In the genomic region with DNA sequence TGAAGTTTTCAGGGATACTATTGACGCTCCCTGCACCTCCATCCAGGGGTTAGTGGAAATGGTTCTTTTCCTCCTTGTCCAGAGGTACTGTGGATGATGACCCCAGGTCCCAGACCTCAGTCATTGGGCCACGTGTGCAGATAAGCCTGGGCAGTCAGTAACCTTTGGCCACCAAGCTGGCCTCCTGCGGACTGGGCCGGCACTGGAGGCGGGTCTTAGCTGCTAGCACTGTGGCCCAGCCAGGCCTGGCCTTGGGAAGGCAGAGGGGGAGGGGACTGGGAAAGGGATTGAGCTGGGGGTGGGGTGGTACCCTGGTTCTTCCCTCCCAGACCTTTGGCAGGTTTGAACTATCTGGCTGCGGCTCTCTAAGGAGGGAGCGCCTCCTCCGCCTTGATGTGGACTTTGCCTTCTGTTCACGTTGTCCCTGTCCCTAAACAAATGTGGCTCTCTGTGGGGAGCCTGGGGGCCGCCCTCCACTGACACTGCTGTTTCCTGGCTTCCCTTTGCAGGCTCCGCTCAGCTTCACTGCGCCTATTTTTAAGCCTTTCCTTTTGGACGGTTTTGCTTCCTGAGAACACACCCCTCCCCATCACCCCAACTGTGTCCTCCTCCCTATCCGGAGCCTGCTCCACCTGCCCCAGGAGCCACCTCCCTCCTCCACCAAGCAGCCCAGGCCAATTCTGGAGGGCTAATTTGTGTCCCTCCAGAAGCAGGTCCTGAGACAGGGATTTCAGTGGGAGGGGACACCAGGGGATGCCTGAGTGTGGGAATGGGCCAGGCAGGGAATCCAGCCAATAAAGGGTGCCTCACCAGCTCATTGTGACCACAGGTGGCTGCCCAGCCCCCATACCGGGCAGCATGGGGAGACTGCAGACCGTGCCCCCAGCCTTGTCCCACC, we compare ENCODE assay signal across 1 cellular context.
A peak's percentile ranks its signal among the peaks of the same experiment; 100 is the strongest.
TF ChIP-seq lines count a peak whose summit lies in the region.

No MANE protein-coding gene starts in this region.

TF ChIP-seq in HepG2, 621 proteins besides CTCF, POLR2A, EP300 and RAD21 (continued from another document and continues in another):
- TF ChIP-seq MNT (IDR thresholded peaks at IDR 0.05): peak; percentile 86
- no peak for TF ChIP-seq TCF12 (IDR thresholded peaks at IDR 0.05)
- peak; percentile 63; the same call in 1 of the 2 replicates for TF ChIP-seq TCF12 (CRISPR knock-in tag; IDR thresholded peaks at IDR 0.05)
- TF ChIP-seq YY1 (IDR thresholded peaks at IDR 0.05; ENCODE audit: insufficient read depth, insufficient replicate concordance, low read depth, low read length): peak; percentile 63
- TF ChIP-seq, protein P1, sequence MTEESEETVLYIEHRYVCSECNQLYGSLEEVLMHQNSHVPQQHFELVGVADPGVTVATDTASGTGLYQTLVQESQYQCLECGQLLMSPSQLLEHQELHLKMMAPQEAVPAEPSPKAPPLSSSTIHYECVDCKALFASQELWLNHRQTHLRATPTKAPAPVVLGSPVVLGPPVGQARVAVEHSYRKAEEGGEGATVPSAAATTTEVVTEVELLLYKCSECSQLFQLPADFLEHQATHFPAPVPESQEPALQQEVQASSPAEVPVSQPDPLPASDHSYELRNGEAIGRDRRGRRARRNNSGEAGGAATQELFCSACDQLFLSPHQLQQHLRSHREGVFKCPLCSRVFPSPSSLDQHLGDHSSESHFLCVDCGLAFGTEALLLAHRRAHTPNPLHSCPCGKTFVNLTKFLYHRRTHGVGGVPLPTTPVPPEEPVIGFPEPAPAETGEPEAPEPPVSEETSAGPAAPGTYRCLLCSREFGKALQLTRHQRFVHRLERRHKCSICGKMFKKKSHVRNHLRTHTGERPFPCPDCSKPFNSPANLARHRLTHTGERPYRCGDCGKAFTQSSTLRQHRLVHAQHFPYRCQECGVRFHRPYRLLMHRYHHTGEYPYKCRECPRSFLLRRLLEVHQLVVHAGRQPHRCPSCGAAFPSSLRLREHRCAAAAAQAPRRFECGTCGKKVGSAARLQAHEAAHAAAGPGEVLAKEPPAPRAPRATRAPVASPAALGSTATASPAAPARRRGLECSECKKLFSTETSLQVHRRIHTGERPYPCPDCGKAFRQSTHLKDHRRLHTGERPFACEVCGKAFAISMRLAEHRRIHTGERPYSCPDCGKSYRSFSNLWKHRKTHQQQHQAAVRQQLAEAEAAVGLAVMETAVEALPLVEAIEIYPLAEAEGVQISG (CRISPR knock-in tag; IDR thresholded peaks at IDR 0.05): peak; percentile 88
- TF ChIP-seq, protein P2, sequence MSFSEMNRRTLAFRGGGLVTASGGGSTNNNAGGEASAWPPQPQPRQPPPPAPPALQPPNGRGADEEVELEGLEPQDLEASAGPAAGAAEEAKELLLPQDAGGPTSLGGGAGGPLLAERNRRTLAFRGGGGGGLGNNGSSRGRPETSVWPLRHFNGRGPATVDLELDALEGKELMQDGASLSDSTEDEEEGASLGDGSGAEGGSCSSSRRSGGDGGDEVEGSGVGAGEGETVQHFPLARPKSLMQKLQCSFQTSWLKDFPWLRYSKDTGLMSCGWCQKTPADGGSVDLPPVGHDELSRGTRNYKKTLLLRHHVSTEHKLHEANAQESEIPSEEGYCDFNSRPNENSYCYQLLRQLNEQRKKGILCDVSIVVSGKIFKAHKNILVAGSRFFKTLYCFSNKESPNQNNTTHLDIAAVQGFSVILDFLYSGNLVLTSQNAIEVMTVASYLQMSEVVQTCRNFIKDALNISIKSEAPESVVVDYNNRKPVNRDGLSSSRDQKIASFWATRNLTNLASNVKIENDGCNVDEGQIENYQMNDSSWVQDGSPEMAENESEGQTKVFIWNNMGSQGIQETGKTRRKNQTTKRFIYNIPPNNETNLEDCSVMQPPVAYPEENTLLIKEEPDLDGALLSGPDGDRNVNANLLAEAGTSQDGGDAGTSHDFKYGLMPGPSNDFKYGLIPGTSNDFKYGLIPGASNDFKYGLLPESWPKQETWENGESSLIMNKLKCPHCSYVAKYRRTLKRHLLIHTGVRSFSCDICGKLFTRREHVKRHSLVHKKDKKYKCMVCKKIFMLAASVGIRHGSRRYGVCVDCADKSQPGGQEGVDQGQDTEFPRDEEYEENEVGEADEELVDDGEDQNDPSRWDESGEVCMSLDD (CRISPR knock-in tag; IDR thresholded peaks at IDR 0.05; ENCODE audit: borderline replicate concordance): peak; percentile 90; the same call in 1 of the 2 replicates
- peak; percentile 98 for TF ChIP-seq HDAC1 (CRISPR knock-in tag; IDR thresholded peaks at IDR 0.05)
- no peak; the same call in 1 of the 2 replicates for TF ChIP-seq ADNP (CRISPR knock-in tag; IDR thresholded peaks at IDR 0.05)
- TF ChIP-seq MAF1 (CRISPR knock-in tag; IDR thresholded peaks at IDR 0.05; ENCODE audit: borderline replicate concordance): peak; percentile 83; the same call in 1 of the 2 replicates
- no peak for TF ChIP-seq ZNF496 (CRISPR knock-in tag; IDR thresholded peaks at IDR 0.05; ENCODE audit: insufficient replicate concordance)
- TF ChIP-seq, protein P3, sequence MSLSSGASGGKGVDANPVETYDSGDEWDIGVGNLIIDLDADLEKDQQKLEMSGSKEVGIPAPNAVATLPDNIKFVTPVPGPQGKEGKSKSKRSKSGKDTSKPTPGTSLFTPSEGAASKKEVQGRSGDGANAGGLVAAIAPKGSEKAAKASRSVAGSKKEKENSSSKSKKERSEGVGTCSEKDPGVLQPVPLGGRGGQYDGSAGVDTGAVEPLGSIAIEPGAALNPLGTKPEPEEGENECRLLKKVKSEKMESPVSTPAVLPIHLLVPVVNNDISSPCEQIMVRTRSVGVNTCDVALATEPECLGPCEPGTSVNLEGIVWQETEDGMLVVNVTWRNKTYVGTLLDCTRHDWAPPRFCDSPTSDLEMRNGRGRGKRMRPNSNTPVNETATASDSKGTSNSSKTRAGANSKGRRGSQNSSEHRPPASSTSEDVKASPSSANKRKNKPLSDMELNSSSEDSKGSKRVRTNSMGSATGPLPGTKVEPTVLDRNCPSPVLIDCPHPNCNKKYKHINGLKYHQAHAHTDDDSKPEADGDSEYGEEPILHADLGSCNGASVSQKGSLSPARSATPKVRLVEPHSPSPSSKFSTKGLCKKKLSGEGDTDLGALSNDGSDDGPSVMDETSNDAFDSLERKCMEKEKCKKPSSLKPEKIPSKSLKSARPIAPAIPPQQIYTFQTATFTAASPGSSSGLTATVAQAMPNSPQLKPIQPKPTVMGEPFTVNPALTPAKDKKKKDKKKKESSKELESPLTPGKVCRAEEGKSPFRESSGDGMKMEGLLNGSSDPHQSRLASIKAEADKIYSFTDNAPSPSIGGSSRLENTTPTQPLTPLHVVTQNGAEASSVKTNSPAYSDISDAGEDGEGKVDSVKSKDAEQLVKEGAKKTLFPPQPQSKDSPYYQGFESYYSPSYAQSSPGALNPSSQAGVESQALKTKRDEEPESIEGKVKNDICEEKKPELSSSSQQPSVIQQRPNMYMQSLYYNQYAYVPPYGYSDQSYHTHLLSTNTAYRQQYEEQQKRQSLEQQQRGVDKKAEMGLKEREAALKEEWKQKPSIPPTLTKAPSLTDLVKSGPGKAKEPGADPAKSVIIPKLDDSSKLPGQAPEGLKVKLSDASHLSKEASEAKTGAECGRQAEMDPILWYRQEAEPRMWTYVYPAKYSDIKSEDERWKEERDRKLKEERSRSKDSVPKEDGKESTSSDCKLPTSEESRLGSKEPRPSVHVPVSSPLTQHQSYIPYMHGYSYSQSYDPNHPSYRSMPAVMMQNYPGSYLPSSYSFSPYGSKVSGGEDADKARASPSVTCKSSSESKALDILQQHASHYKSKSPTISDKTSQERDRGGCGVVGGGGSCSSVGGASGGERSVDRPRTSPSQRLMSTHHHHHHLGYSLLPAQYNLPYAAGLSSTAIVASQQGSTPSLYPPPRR (CRISPR knock-in tag; IDR thresholded peaks at IDR 0.05; ENCODE audit: borderline replicate concordance): peak; percentile 85
- no peak for TF ChIP-seq ZNF703 (CRISPR knock-in tag; IDR thresholded peaks at IDR 0.05; ENCODE audit: borderline replicate concordance)
- peak; percentile 82 for TF ChIP-seq KMT2A (CRISPR knock-in tag; IDR thresholded peaks at IDR 0.05)
- TF ChIP-seq RARA (CRISPR knock-in tag; IDR thresholded peaks at IDR 0.05): peak; percentile 93
- peak; percentile 45; the same call in 1 of the 2 replicates for TF ChIP-seq ZNF891 (CRISPR knock-in tag; IDR thresholded peaks at IDR 0.05)
- TF ChIP-seq SP1 (IDR thresholded peaks at IDR 0.05): no peak
- peak; percentile 69 for TF ChIP-seq SP1 (CRISPR knock-in tag; IDR thresholded peaks at IDR 0.05)
- TF ChIP-seq NFYC (CRISPR knock-in tag; IDR thresholded peaks at IDR 0.05): peak; percentile 76
- no peak for TF ChIP-seq ATF4 (CRISPR knock-in tag; IDR thresholded peaks at IDR 0.05)
- peak; percentile 68 for TF ChIP-seq MED8 (CRISPR knock-in tag; IDR thresholded peaks at IDR 0.05; ENCODE audit: insufficient replicate concordance)
- peak; percentile 53 for TF ChIP-seq KDM2A (CRISPR knock-in tag; IDR thresholded peaks at IDR 0.05; ENCODE audit: borderline replicate concordance, low read depth)
- TF ChIP-seq TBL1XR1 (IDR thresholded peaks at IDR 0.05; ENCODE audit: borderline replicate concordance, low read length, partially characterized antibody): peak; percentile 81
- TF ChIP-seq ZNF468 (CRISPR knock-in tag; IDR thresholded peaks at IDR 0.05): no peak
- peak; percentile 94 for TF ChIP-seq NCOR1 (IDR thresholded peaks at IDR 0.05; ENCODE audit: borderline replicate concordance, low read length)
- TF ChIP-seq ZNF83 (CRISPR knock-in tag; IDR thresholded peaks at IDR 0.05; ENCODE audit: borderline replicate concordance): no peak
- TF ChIP-seq, protein P4, sequence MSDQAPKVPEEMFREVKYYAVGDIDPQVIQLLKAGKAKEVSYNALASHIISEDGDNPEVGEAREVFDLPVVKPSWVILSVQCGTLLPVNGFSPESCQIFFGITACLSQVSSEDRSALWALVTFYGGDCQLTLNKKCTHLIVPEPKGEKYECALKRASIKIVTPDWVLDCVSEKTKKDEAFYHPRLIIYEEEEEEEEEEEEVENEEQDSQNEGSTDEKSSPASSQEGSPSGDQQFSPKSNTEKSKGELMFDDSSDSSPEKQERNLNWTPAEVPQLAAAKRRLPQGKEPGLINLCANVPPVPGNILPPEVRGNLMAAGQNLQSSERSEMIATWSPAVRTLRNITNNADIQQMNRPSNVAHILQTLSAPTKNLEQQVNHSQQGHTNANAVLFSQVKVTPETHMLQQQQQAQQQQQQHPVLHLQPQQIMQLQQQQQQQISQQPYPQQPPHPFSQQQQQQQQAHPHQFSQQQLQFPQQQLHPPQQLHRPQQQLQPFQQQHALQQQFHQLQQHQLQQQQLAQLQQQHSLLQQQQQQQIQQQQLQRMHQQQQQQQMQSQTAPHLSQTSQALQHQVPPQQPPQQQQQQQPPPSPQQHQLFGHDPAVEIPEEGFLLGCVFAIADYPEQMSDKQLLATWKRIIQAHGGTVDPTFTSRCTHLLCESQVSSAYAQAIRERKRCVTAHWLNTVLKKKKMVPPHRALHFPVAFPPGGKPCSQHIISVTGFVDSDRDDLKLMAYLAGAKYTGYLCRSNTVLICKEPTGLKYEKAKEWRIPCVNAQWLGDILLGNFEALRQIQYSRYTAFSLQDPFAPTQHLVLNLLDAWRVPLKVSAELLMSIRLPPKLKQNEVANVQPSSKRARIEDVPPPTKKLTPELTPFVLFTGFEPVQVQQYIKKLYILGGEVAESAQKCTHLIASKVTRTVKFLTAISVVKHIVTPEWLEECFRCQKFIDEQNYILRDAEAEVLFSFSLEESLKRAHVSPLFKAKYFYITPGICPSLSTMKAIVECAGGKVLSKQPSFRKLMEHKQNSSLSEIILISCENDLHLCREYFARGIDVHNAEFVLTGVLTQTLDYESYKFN (CRISPR knock-in tag; conservative IDR thresholded peaks at IDR 0.05): peak; percentile 99
- 0 out of 2 replicates have a peak, but pooled peaks have one; percentile 27 for TF ChIP-seq CREB1 (IDR thresholded peaks at IDR 0.05)
- peak; percentile 60; the same call in 1 of the 2 replicates for TF ChIP-seq CREB1 (CRISPR knock-in tag; IDR thresholded peaks at IDR 0.05)
- TF ChIP-seq, protein P5, sequence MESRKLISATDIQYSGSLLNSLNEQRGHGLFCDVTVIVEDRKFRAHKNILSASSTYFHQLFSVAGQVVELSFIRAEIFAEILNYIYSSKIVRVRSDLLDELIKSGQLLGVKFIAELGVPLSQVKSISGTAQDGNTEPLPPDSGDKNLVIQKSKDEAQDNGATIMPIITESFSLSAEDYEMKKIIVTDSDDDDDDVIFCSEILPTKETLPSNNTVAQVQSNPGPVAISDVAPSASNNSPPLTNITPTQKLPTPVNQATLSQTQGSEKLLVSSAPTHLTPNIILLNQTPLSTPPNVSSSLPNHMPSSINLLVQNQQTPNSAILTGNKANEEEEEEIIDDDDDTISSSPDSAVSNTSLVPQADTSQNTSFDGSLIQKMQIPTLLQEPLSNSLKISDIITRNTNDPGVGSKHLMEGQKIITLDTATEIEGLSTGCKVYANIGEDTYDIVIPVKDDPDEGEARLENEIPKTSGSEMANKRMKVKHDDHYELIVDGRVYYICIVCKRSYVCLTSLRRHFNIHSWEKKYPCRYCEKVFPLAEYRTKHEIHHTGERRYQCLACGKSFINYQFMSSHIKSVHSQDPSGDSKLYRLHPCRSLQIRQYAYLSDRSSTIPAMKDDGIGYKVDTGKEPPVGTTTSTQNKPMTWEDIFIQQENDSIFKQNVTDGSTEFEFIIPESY (CRISPR knock-in tag; IDR thresholded peaks at IDR 0.05): peak; percentile 79
- TF ChIP-seq ZNF224 (CRISPR knock-in tag; IDR thresholded peaks at IDR 0.05): no peak
- no peak for TF ChIP-seq ZNF550 (CRISPR knock-in tag; IDR thresholded peaks at IDR 0.05; ENCODE audit: borderline replicate concordance)
- TF ChIP-seq ZNF10 (CRISPR knock-in tag; IDR thresholded peaks at IDR 0.05; ENCODE audit: borderline replicate concordance, low read depth): no peak
- TF ChIP-seq CAMTA2 (CRISPR knock-in tag; IDR thresholded peaks at IDR 0.05; ENCODE audit: borderline replicate concordance): no peak
- TF ChIP-seq ZNF256 (CRISPR knock-in tag; conservative IDR thresholded peaks at IDR 0.05): 0 out of 2 replicates have a peak, but pooled peaks have one; percentile 50
- TF ChIP-seq TFDP1 (CRISPR knock-in tag; IDR thresholded peaks at IDR 0.05; ENCODE audit: borderline replicate concordance): peak; percentile 82
